19 cellular contexts compared by ENCODE assay signal in genomic region chr1:189349600-189349999, GRCh38.
A peak's percentile ranks its signal among the peaks of the same experiment; 100 is the strongest.
DNase-seq lines count a peak whose midpoint lies in the region; ATAC-seq, FAIRE-seq and TF ChIP-seq lines count a peak whose summit lies in the region.
"Had no signal": no experiment of that assay in that cellular context is flagged by ENCODE, and none has a peak within 500 bp of the region (broad histone marks: within the 10 kb centered on the region; RNA-seq: fewer than 3 reads in every experiment).

No MANE protein-coding gene starts in this region.

- H3F3A ChIP-seq in GM23338 (replicated peaks; ENCODE audit: low read depth) (no peaks in the 10 kb centered on the region), SU-DHL-6 (ENCODE audit: insufficient read depth) (no peaks in the 10 kb centered on the region)

- H3K27me3 Mint-ChIP-seq in GM23338 (ENCODE audit: insufficient read depth, low read depth, poor library complexity) = peaks cover 2% of the 10 kb centered on the region
- H3K27me3 Mint-ChIP-seq: B cell; CD4-positive, alpha-beta T cell had no signal

- DNase-seq in D721Med (ENCODE audit: insufficient read length, low spot score) (no peak), GM23338 (ENCODE audit: low spot score) (no peak), HUDEP-2 (lab: John Stamatoyannopoulos, UW; ENCODE audit: unreplicated experiment in 76 of 76) (no peak), G401 (ENCODE audit: low spot score) (no peak)
- DNase-seq: C1 segment of cervical spinal cord; Calu3; CD4-positive, alpha-beta T cell; DMS79; GDM1; HFFc6 had no signal

- H3K79me2 ChIP-seq in GM23338 (replicated peaks; ENCODE audit: insufficient read depth) = no peaks in the 10 kb centered on the region
- no peaks in the 10 kb centered on the region for H3K79me2 ChIP-seq in SU-DHL-6 (ENCODE audit: insufficient read depth, low read length)

- ATAC-seq in GM23338 (no peak), HG03045 (IDR thresholded peaks at IDR 0.05; ENCODE audit: unreplicated experiment) (no peak)

- H3K4me2 ChIP-seq in GM23338 (no peak overlapping the region), SU-DHL-6 (ENCODE audit: low read depth, low read length, poor library complexity, severe bottlenecking) (no peak overlapping the region)

- H3K9me2 ChIP-seq in GM23338 (ENCODE audit: insufficient read depth) (no peaks in the 10 kb centered on the region), SU-DHL-6 (replicated peaks; ENCODE audit: insufficient read depth, low read length) (no peaks in the 10 kb centered on the region)

- no peak for TF ChIP-seq CTCF in D721Med (IDR thresholded peaks at IDR 0.05; ENCODE audit: insufficient read depth, missing control alignments)
- TF ChIP-seq CTCF in GM23338 (conservative IDR thresholded peaks at IDR 0.05; ENCODE audit: low read depth in 2 of 2) = no peak
- TF ChIP-seq CTCF in SU-DHL-6 (IDR thresholded peaks at IDR 0.05; ENCODE audit: insufficient read depth, low read length, poor library complexity, severe bottlenecking) = no peak

- H3K4me1 ChIP-seq in GM23338 (ENCODE audit: insufficient read depth) (no peaks in the 10 kb centered on the region), neuron (ENCODE audit: insufficient read depth, low read length) (peaks cover 2% of the 10 kb centered on the region)
- H3K4me1 ChIP-seq: HAP-1 had no signal

- peak; percentile 11 for FAIRE-seq in D721Med (lab: Jason Lieb, UNC)
- FAIRE-seq: A204.1, GM12892, GM19239, H1 had no signal

- H3K4me1 Mint-ChIP-seq in GM23338 = no peaks in the 10 kb centered on the region; the same call in 2 of the 3 replicates
- H3K4me1 Mint-ChIP-seq: B cell had no signal

- H3K9me3 Mint-ChIP-seq in GM23338 = no peaks in the 10 kb centered on the region
- H3K9me3 Mint-ChIP-seq: CD4-positive, alpha-beta T cell had no signal

- H3K36me3 ChIP-seq in GM23338 (ENCODE audit: insufficient read depth) (no peaks in the 10 kb centered on the region), SU-DHL-6 (ENCODE audit: low read length) (no peaks in the 10 kb centered on the region), neuron (ENCODE audit: insufficient read depth, low read length) (no peaks in the 10 kb centered on the region)
- H3K36me3 ChIP-seq: HAP-1 had no signal

- H3K27ac ChIP-seq in GM23338 (ENCODE audit: low read depth) = no peak overlapping the region
- no peak overlapping the region for H3K27ac ChIP-seq in SU-DHL-6 (ENCODE audit: low read depth, low read length)

- no peaks in the 10 kb centered on the region for H3K36me3 Mint-ChIP-seq in GM23338 (ENCODE audit: low read depth)

- H2AFZ ChIP-seq in GM23338 (peak overlapping the region; percentile 52; the same call in 1 of the 2 replicates), SU-DHL-6 (ENCODE audit: low read depth, low read length, severe bottlenecking) (peak overlapping the region; percentile 58), neuron (ENCODE audit: low read depth, low read length) (peak overlapping the region; percentile 16)

- no peaks in the 10 kb centered on the region for H3K27me3 ChIP-seq in GM23338 (ENCODE audit: insufficient read depth)
- no peaks in the 10 kb centered on the region for H3K27me3 ChIP-seq in SU-DHL-6 (ENCODE audit: low read length)
- no peaks in the 10 kb centered on the region for H3K27me3 ChIP-seq in neuron (ENCODE audit: insufficient read depth, low read length)

- H4K20me1 ChIP-seq in GM23338 (replicated peaks; ENCODE audit: insufficient read depth) = no peaks in the 10 kb centered on the region
- H4K20me1 ChIP-seq in SU-DHL-6 (ENCODE audit: low read depth, low read length) = no peaks in the 10 kb centered on the region

- H3K9ac ChIP-seq in SU-DHL-6 (ENCODE audit: low read length) = no peak overlapping the region

- in situ Hi-C loops in G401 (cut with HindIII; ENCODE audit: low sequenced_read_pairs) = no loop called here

- H3K9me3 ChIP-seq in SU-DHL-6 (ENCODE audit: insufficient read depth, low read length) (no peaks in the 10 kb centered on the region), neuron (ENCODE audit: low read length) (no peaks in the 10 kb centered on the region)
- H3K9me3 ChIP-seq: HAP-1 had no signal

- H3K27ac Mint-ChIP-seq in GM23338 = peak overlapping the region; percentile 53; the same call in 1 of the 2 replicates
- H3K27ac Mint-ChIP-seq: B cell; CD4-positive, alpha-beta T cell; HFFc6 had no signal

- H3K4me3 Mint-ChIP-seq in GM23338 = no peak overlapping the region
- H3K4me3 Mint-ChIP-seq: B cell; CD4-positive, alpha-beta T cell; HFFc6 had no signal

- H3K4me3 ChIP-seq in GM23338 (no peak overlapping the region), SU-DHL-6 (ENCODE audit: insufficient read depth, low read length, poor library complexity, severe bottlenecking) (no peak overlapping the region), neuron (ENCODE audit: low read length) (no peak overlapping the region)
- H3K4me3 ChIP-seq: HAP-1 had no signal

TF ChIP-seq in GM23338, 12 proteins besides CTCF, POLR2A, EP300 and RAD21 (continues in another document):
- TF ChIP-seq ZNF114 (CRISPR knock-in tag; IDR thresholded peaks at IDR 0.05) (no peak), NANOG (IDR thresholded peaks at IDR 0.05; ENCODE audit: borderline replicate concordance) (no peak), EZH2phosphoT487 (IDR thresholded peaks at IDR 0.05; ENCODE audit: unreplicated experiment) (no peak), ETS1 (IDR thresholded peaks at IDR 0.05) (no peak), EZH2 (IDR thresholded peaks at IDR 0.05; ENCODE audit: low read depth, unreplicated experiment) (no peak), STAT1 (IDR thresholded peaks at IDR 0.05; ENCODE audit: unreplicated experiment) (no peak), POLR2AphosphoS5 (IDR thresholded peaks at IDR 0.05; ENCODE audit: low read depth) (no peak), CREB1 (CRISPR knock-in tag; IDR thresholded peaks at IDR 0.05; ENCODE audit: low read depth) (no peak)
- TF ChIP-seq, protein P1, sequence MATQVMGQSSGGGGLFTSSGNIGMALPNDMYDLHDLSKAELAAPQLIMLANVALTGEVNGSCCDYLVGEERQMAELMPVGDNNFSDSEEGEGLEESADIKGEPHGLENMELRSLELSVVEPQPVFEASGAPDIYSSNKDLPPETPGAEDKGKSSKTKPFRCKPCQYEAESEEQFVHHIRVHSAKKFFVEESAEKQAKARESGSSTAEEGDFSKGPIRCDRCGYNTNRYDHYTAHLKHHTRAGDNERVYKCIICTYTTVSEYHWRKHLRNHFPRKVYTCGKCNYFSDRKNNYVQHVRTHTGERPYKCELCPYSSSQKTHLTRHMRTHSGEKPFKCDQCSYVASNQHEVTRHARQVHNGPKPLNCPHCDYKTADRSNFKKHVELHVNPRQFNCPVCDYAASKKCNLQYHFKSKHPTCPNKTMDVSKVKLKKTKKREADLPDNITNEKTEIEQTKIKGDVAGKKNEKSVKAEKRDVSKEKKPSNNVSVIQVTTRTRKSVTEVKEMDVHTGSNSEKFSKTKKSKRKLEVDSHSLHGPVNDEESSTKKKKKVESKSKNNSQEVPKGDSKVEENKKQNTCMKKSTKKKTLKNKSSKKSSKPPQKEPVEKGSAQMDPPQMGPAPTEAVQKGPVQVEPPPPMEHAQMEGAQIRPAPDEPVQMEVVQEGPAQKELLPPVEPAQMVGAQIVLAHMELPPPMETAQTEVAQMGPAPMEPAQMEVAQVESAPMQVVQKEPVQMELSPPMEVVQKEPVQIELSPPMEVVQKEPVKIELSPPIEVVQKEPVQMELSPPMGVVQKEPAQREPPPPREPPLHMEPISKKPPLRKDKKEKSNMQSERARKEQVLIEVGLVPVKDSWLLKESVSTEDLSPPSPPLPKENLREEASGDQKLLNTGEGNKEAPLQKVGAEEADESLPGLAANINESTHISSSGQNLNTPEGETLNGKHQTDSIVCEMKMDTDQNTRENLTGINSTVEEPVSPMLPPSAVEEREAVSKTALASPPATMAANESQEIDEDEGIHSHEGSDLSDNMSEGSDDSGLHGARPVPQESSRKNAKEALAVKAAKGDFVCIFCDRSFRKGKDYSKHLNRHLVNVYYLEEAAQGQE (IDR thresholded peaks at IDR 0.05; ENCODE audit: unreplicated experiment) = no peak
